ENCODE assay signal across 1 cellular context in the genomic region with DNA sequence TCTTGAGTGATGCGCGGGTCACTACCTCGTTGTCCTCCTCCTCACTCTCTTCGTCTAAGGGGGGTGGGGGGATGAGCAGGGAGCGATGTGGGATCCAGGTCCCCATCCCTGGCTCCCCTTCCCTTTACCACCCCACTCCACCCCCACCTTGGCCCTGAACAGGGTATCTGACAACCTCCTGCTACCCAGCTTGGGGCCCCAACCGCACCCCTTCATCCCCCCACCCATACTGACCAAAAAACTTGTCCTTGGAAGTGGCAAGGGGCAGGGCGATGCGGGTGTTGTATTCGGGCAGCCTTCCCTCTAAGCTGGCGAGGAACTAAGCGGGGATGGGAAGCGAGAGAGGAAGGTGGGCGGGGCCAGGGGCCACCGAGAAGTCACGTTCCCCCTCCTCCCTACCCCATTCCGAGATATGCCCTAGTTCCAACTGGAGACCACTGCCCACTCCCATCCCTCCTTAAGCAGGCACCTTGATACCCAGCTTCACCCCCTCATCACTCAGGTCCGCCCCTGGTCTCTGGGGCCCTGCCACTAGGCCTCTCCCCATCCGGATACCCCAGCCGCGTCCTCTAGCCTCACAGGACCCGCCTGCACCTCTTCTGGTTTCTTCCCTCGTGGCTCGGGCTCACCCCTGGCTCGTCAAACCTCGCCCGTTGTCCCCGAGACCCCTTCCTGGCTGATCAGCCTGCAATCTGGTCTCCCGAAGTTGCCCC.
TF ChIP-seq lines count a peak whose summit lies in the region.

No MANE protein-coding gene starts in this region.

TF ChIP-seq in GM12878, 131 proteins besides CTCF, POLR2A, EP300 and RAD21:
- TF ChIP-seq BHLHE40 (IDR thresholded peaks at IDR 0.05; ENCODE audit: borderline replicate concordance in 1 of 2, low read depth in 2 of 2, low read length in 1 of 2) = peak; percentile 61 to 79; a peak in 3 of 4 replicates
- TF ChIP-seq ATF7 (IDR thresholded peaks at IDR 0.05; ENCODE audit: low read depth) = no peak
- no peak for TF ChIP-seq STAT3 (IDR thresholded peaks at IDR 0.05; ENCODE audit: low read depth, low read length)
- TF ChIP-seq, protein P1, sequence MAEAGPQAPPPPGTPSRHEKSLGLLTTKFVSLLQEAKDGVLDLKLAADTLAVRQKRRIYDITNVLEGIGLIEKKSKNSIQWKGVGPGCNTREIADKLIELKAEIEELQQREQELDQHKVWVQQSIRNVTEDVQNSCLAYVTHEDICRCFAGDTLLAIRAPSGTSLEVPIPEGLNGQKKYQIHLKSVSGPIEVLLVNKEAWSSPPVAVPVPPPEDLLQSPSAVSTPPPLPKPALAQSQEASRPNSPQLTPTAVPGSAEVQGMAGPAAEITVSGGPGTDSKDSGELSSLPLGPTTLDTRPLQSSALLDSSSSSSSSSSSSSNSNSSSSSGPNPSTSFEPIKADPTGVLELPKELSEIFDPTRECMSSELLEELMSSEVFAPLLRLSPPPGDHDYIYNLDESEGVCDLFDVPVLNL (IDR thresholded peaks at IDR 0.05; ENCODE audit: low read depth, low read length) = no peak
- TF ChIP-seq ZNF622 (IDR thresholded peaks at IDR 0.05) = no peak
